28 cellular contexts compared by ENCODE assay signal in the genomic region with DNA sequence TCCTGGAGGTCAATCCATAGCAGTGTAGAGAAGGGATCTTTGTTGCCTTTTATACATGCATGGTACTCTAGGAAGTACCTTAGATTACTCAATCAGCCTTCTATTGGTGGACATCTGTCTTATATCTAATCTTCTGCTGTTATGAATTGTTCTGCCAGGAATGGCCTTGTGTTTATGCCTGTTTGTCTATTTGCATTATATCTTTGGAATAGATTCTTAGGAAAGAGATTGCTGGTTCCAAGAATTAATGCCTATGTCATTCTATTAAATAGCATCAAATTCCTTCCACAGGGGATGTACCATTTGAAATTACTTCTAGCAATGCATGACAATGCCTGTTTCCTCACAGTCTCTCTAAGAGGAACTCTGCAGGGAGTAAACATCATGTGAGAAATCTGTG.
"Had no signal": no experiment of that assay in that cellular context is flagged by ENCODE, and none has a peak within 500 bp of the region (broad histone marks: within the 10 kb centered on the region; RNA-seq: fewer than 3 reads in every experiment).

No MANE protein-coding gene starts in this region.

- H3K27me3 ChIP-seq: brain microvascular endothelial cell, SJCRH30 had no signal

- H3K27ac Mint-ChIP-seq: activated CD4-positive, alpha-beta T cell treated with anti-CD3 and anti-CD28 coated beads, Interleukin-2, amount 10 ng/mL, durations not matched to agents 24 days and 14 days; activated CD8-positive, alpha-beta T cell treated with anti-CD3 and anti-CD28 coated beads, Interleukin-2, amount 10 ng/mL, durations not matched to agents 7 days and 5 days; activated naive CD4-positive, alpha-beta T cell treated with anti-CD3 and anti-CD28 coated beads, Interleukin-2, amount 50 U/mL, for 24 hours; activated naive CD8-positive, alpha-beta T cell treated with anti-CD3 and anti-CD28 coated beads, Interleukin-2, amount 10 ng/mL, durations not matched to agents 7 days and 5 days; activated T-cell treated with anti-CD3 and anti-CD28 coated beads, Interleukin-2, amount 50 U/mL, for 24 hours; activated T-helper 2 cell treated with anti-CD3 and anti-CD28 coated beads, Interferon-gamma antibody, Interleukin-2, Interleukin-4, amounts not matched to agents 10 μg/mL and 5 μg/mL and 100 μg/mL, durations not matched to agents 14 hours and 24 hours and 36 hours had no signal

- H3K4me1 Mint-ChIP-seq: activated CD4-positive, alpha-beta T cell treated with anti-CD3 and anti-CD28 coated beads, Interleukin-2, amount 10 ng/mL, durations not matched to agents 24 days and 14 days had no signal

- H3K4me1 ChIP-seq: adrenal gland, SJCRH30 had no signal

- H3K9me3 Mint-ChIP-seq: activated CD4-positive, alpha-beta T cell treated with anti-CD3 and anti-CD28 coated beads, Interleukin-2, amount 10 ng/mL, durations not matched to agents 24 days and 14 days; activated naive CD4-positive, alpha-beta T cell treated with anti-CD3 and anti-CD28 coated beads, Interleukin-2, amount 50 U/mL, for 24 hours; activated naive CD8-positive, alpha-beta T cell treated with anti-CD3 and anti-CD28 coated beads, Interleukin-2, amount 10 ng/mL, durations not matched to agents 7 days and 5 days; activated T-cell treated with anti-CD3 and anti-CD28 coated beads, Interleukin-2, amount 50 U/mL, for 24 hours; activated T-helper 2 cell treated with anti-CD3 and anti-CD28 coated beads, Interferon-gamma antibody, Interleukin-2, Interleukin-4, amounts not matched to agents 10 μg/mL and 5 μg/mL and 100 μg/mL, durations not matched to agents 14 hours and 24 hours and 36 hours had no signal

- H3K4me3 ChIP-seq: adrenal gland, SJCRH30, SK-N-MC had no signal

- H3K27ac ChIP-seq: adrenal gland, brain microvascular endothelial cell, SJCRH30, SK-N-MC, WERI-Rb-1 had no signal

- H3K36me3 Mint-ChIP-seq: activated naive CD4-positive, alpha-beta T cell treated with anti-CD3 and anti-CD28 coated beads, Interleukin-2, amount 50 U/mL, for 24 hours; activated naive CD8-positive, alpha-beta T cell treated with anti-CD3 and anti-CD28 coated beads, Interleukin-2, amount 10 ng/mL, durations not matched to agents 7 days and 5 days had no signal

- DNase-seq: activated CD4-positive, alpha-beta T cell treated with anti-CD3 and anti-CD28 coated beads for 1 hour; activated CD4-positive, alpha-beta T cell treated with anti-CD3 and anti-CD28 coated beads, Interleukin-2, amount 10 ng/mL, durations not matched to agents 24 days and 14 days; activated CD4-positive, alpha-beta T cell treated with anti-CD3 and anti-CD28 coated beads, Interleukin-2, amount 50 U/mL, for 48 hours; activated CD4-positive, CD25-positive, alpha-beta regulatory T cell; activated CD8-positive, alpha-beta T cell treated with anti-CD3 and anti-CD28 coated beads, Interleukin-2, amount 10 ng/mL, durations not matched to agents 7 days and 5 days; activated gamma-delta T cell; activated naive CD4-positive, alpha-beta T cell treated with Interleukin-2 at 50 U/mL for 16 hours; activated naive CD8-positive, alpha-beta T cell treated with anti-CD3 and anti-CD28 coated beads, Interleukin-2, amount 10 ng/mL, durations not matched to agents 7 days and 5 days; activated T-cell treated with anti-CD3 and anti-CD28 coated beads, Interleukin-2, amount 50 U/mL, for 24 hours; adrenal gland; anterior cingulate cortex; brain microvascular endothelial cell; central memory CD4-positive, alpha-beta T cell; NCI-H1048; NCI-H1105 treated with DMSO at 0.1 percent for 48 hours; NCI-H1436; NCI-H1694; NCI-H2029; NCI-H345; NCI-H524 treated with DMSO at 0.1 percent for 48 hours; SHP77; SJCRH30; T1000; WERI-Rb-1 had no signal

- H3K9me3 ChIP-seq: adrenal gland, SJCRH30 had no signal

- H3K4me3 Mint-ChIP-seq: activated CD4-positive, alpha-beta T cell treated with anti-CD3 and anti-CD28 coated beads, Interleukin-2, amount 10 ng/mL, durations not matched to agents 24 days and 14 days; activated CD8-positive, alpha-beta T cell treated with anti-CD3 and anti-CD28 coated beads, Interleukin-2, amount 10 ng/mL, durations not matched to agents 7 days and 5 days; activated naive CD4-positive, alpha-beta T cell treated with anti-CD3 and anti-CD28 coated beads, Interleukin-2, amount 50 U/mL, for 24 hours; activated naive CD8-positive, alpha-beta T cell treated with anti-CD3 and anti-CD28 coated beads, Interleukin-2, amount 10 ng/mL, durations not matched to agents 7 days and 5 days; activated T-cell treated with anti-CD3 and anti-CD28 coated beads, Interleukin-2, amount 50 U/mL, for 24 hours had no signal

- H3K36me3 ChIP-seq: adrenal gland, brain microvascular endothelial cell, SJCRH30, WERI-Rb-1 had no signal

- ATAC-seq: activated CD8-positive, alpha-beta T cell treated with anti-CD3 and anti-CD28 coated beads, Interleukin-2, amount 10 ng/mL, durations not matched to agents 7 days and 5 days; Panc1 had no signal

- H3K27me3 Mint-ChIP-seq: activated CD4-positive, alpha-beta T cell treated with anti-CD3 and anti-CD28 coated beads, Interleukin-2, amount 10 ng/mL, durations not matched to agents 24 days and 14 days; activated naive CD4-positive, alpha-beta T cell treated with anti-CD3 and anti-CD28 coated beads, Interleukin-2, amount 50 U/mL, for 24 hours had no signal
